8 cellular contexts compared by ENCODE assay signal in genomic region chr20:327041-327945, GRCh38. TPM values are rescaled to one million over a fixed set of nuclear protein-coding genes. Genes with fewer than 3 reads are reported as not detected.
DNase-seq lines count a peak whose midpoint lies in the region; ATAC-seq and TF ChIP-seq lines count a peak whose summit lies in the region.

No MANE protein-coding gene starts in this region.

- no peaks in the 10 kb centered on the region for H3K27me3 Mint-ChIP-seq in naive B cell

- peak overlapping the region; percentile 79 for H3K4me3 ChIP-seq in fibroblast of mammary gland (ENCODE audit: control insufficient read depth, low read depth, low read length)

- H3K4me3 Mint-ChIP-seq in naive B cell = peak overlapping the region; percentile 73 to 88 (median 82)

- no peaks in the 10 kb centered on the region for H3K9me3 Mint-ChIP-seq in naive B cell

- TF ChIP-seq CTCF in fibroblast of mammary gland (conservative IDR thresholded peaks at IDR 0.05; ENCODE audit: control insufficient read depth, insufficient read depth, low read depth, low read length) = no peak

- peaks cover 39 to 46% (median 39%) of the 10 kb centered on the region in 3 donors for H3K4me1 Mint-ChIP-seq in naive B cell

- DNase-seq in GDM1 (lab: John Stamatoyannopoulos, UW) (peak; percentile 91), Kasumi-1 (lab: John Stamatoyannopoulos, UW) (peak; percentile 89 to 91), RKO (ENCODE audit: low spot score) (peak; percentile 95), fibroblast of mammary gland (ENCODE audit: low read depth) (peak; percentile 90), naive B cell (peak; percentile 69)
- peak; percentile 35 for DNase-seq in activated effector memory CD4-positive, alpha-beta T cell treated with Interleukin-2 at 50 U/mL for 16 hours
- peak; percentile 87 for DNase-seq in stimulated activated naive CD8-positive, alpha-beta T cell treated with anti-CD3 and anti-CD28 coated beads, Interleukin-15, Interleukin-2, amounts not matched to agents 100 U/mL and 50 U/mL, for 24 hours

- peak overlapping the region in 5 of 6 donors; percentile 26 to 86 (median 49) for H3K27ac Mint-ChIP-seq in naive B cell

- H3K36me3 Mint-ChIP-seq in naive B cell = no peaks in the 10 kb centered on the region

- ATAC-seq in naive B cell (ENCODE audit: low read depth in 2 of 2) (peak in 1 of 2 donors; percentile 1), GM18861 (IDR thresholded peaks at IDR 0.05; ENCODE audit: unreplicated experiment) (no peak)
- ATAC-seq in stimulated activated naive CD8-positive, alpha-beta T cell treated with anti-CD3 and anti-CD28 coated beads, Interleukin-15, Interleukin-2, amounts not matched to agents 100 U/mL and 50 U/mL, for 24 hours = peak; percentile 20

RNA-seq across cellular contexts. Expression of gene SOX12, which starts 1.9 kb away (rescaled TPM):
- 1 to 10 TPM in 2 of 6 donors, under 1 TPM in 4; 0.15 to 1.7 (median 0.95) TPM for polyA plus RNA-seq in naive B cell (ENCODE audit: low read depth in 6 of 6)

RNA-seq across cellular contexts. Expression of gene NRSN2, which starts 19.6 kb away (rescaled TPM):
- 1 to 10 TPM; 4.7 to 9.8 (median 8.2) TPM for polyA plus RNA-seq in naive B cell (ENCODE audit: low read depth in 6 of 6)

RNA-seq across cellular contexts. Expression of gene ZCCHC3, which starts 29.9 kb away (rescaled TPM):
- 10 to 100 TPM in 5 of 6 donors, 1 to 10 TPM in 1; 9.7 to 19.0 (median 10.9) TPM for polyA plus RNA-seq in naive B cell (ENCODE audit: low read depth in 6 of 6)

RNA-seq across cellular contexts. Expression of gene C20orf96, which starts 36.7 kb away (rescaled TPM):
- 1 to 10 TPM in 2 of 6 donors, under 1 TPM in 4; 0.18 to 1.4 (median 0.37) TPM for polyA plus RNA-seq in naive B cell (ENCODE audit: low read depth in 6 of 6)

RNA-seq across cellular contexts. Expression of gene TRIB3, which starts 53.3 kb away (rescaled TPM):
- polyA plus RNA-seq in naive B cell (ENCODE audit: low read depth in 6 of 6) = 10 to 100 TPM in 5 of 6 donors, 1 to 10 TPM in 1; 7.3 to 23.3 (median 16.3) TPM

Comparison
In these comparisons a context has a peak if more than half of its experiments do, and no peak if none do; other contexts are left out.
1. DNase-seq: peak in every context shown above with its lines; median percentile 95 in RKO; 91 in GDM1; 90 in Kasumi-1; 90 in fibroblast of mammary gland; 87 in stimulated activated naive CD8-positive, alpha-beta T cell treated with anti-CD3 and anti-CD28 coated beads, Interleukin-15, Interleukin-2, amounts not matched to agents 100 U/mL and 50 U/mL, for 24 hours; 69 in naive B cell; 35 in activated effector memory CD4-positive, alpha-beta T cell treated with Interleukin-2 at 50 U/mL for 16 hours.